In genomic region chr1:12619396-12620141, GRCh38 we compare ENCODE assay signal across 8 cellular contexts. TPM values are rescaled to one million over a fixed set of nuclear protein-coding genes. Genes with fewer than 3 reads are reported as not detected.
DNase-seq lines count a peak whose midpoint lies in the region; ATAC-seq and TF ChIP-seq lines count a peak whose summit lies in the region.

No MANE protein-coding gene starts in this region.

- no peaks in the 10 kb centered on the region for H3K27me3 ChIP-seq in colonic mucosa

- peak overlapping the region; percentile 97 for H3K27ac ChIP-seq in colonic mucosa

- peaks cover 18% of the 10 kb centered on the region for H3K36me3 Mint-ChIP-seq in activated CD4-positive, alpha-beta T cell treated with anti-CD3 and anti-CD28 coated beads, Interleukin-2, amount 10 ng/mL, durations not matched to agents 24 days and 14 days (ENCODE audit: low read depth)

- in situ Hi-C loops in Caki2 (cut with HindIII; ENCODE audit: low pct_unique_long_range_greater_than_20kb, low sequenced_read_pairs): no loop called here

- peak overlapping the region; percentile 97 for H3K27ac Mint-ChIP-seq in activated CD4-positive, alpha-beta T cell treated with anti-CD3 and anti-CD28 coated beads, Interleukin-2, amount 10 ng/mL, durations not matched to agents 24 days and 14 days

- H3K36me3 ChIP-seq in colonic mucosa: no peaks in the 10 kb centered on the region

- H3K9me3 Mint-ChIP-seq in activated CD4-positive, alpha-beta T cell treated with anti-CD3 and anti-CD28 coated beads, Interleukin-2, amount 10 ng/mL, durations not matched to agents 24 days and 14 days: no peaks in the 10 kb centered on the region

- no peaks in the 10 kb centered on the region for H3K9me3 ChIP-seq in colonic mucosa

- intact Hi-C loops in activated CD4-positive, alpha-beta T cell treated with anti-CD3 and anti-CD28 coated beads, Interleukin-2, amount 10 ng/mL, durations not matched to agents 24 days and 14 days (cut with micrococcal nuclease): loop anchor here (1.0 to 10.0 kb wide), 14 partner anchors 40 to 552 kb away; no protein-coding TSS in a partner anchor
- intact Hi-C loops in colonic mucosa (cut with DNase I): loop anchor here (5.0 kb wide), 2 partner anchors 212 to 302 kb away; no protein-coding TSS in a partner anchor

- H3K4me1 Mint-ChIP-seq in activated CD4-positive, alpha-beta T cell treated with anti-CD3 and anti-CD28 coated beads, Interleukin-2, amount 10 ng/mL, durations not matched to agents 24 days and 14 days: peaks cover 51% of the 10 kb centered on the region

- H3K9ac ChIP-seq in colonic mucosa (ENCODE audit: low read depth in 2 of 2, low read length in 2 of 2): peak overlapping the region; percentile 70 to 82

- DNase-seq in Caki2 (ENCODE audit: low read depth): peak; percentile 74
- peak; percentile 63 to 90 for DNase-seq in NCI-H446 (lab: John Stamatoyannopoulos, UW)
- DNase-seq in activated CD4-positive, alpha-beta T cell treated with anti-CD3 and anti-CD28 coated beads, Interleukin-2, amount 10 ng/mL, durations not matched to agents 24 days and 14 days: peak; percentile 94
- peak; percentile 91 for DNase-seq in colonic mucosa
- peak; percentile 94 for DNase-seq in left kidney (ENCODE audit: low read depth, low spot score)
- DNase-seq in stimulated activated CD4-positive, alpha-beta T cell treated with anti-CD3 and anti-CD28 coated beads, Interleukin-1b, Interleukin-23, amount 100 ng/mL, for 1 hour (ENCODE audit: low read depth in 2 of 2): peak; percentile 51 to 62

- peak; percentile 98 for TF ChIP-seq CTCF in colonic mucosa (IDR thresholded peaks at IDR 0.05)

- peak overlapping the region; percentile 86 for H3K4me3 ChIP-seq in colonic mucosa

- peaks cover 2% of the 10 kb centered on the region for H3K27me3 Mint-ChIP-seq in activated CD4-positive, alpha-beta T cell treated with anti-CD3 and anti-CD28 coated beads, Interleukin-2, amount 10 ng/mL, durations not matched to agents 24 days and 14 days

- ATAC-seq in HG02571 (IDR thresholded peaks at IDR 0.05; ENCODE audit: unreplicated experiment) (peak; percentile 51), HG02884 (IDR thresholded peaks at IDR 0.05; ENCODE audit: unreplicated experiment) (no peak)

- peaks cover 8% of the 10 kb centered on the region for H3K4me1 ChIP-seq in colonic mucosa

- H3K4me3 Mint-ChIP-seq in activated CD4-positive, alpha-beta T cell treated with anti-CD3 and anti-CD28 coated beads, Interleukin-2, amount 10 ng/mL, durations not matched to agents 24 days and 14 days: peak overlapping the region; percentile 99

RNA-seq across cellular contexts. Expression of gene DHRS3, which starts 1.6 kb away (rescaled TPM):
- 489 and 550 TPM in 2 replicates for total RNA-seq in Caki2 (2014; rRNA removed; shearing (Covaris generic); ENCODE audit: low replicate concordance)
- total RNA-seq in activated CD4-positive, alpha-beta T cell treated with anti-CD3 and anti-CD28 coated beads, Interleukin-2, amount 10 ng/mL, durations not matched to agents 24 days and 14 days: 66.4 and 69.2 TPM in 2 replicates
- total RNA-seq in colonic mucosa: 100 to 1,000 TPM in 1 of 2 donors, 10 to 100 TPM in 1; 69.6 to 120 TPM

RNA-seq across cellular contexts. Expression of gene AADACL4, which starts 24.3 kb away (rescaled TPM):
- not detected in 2 replicates for total RNA-seq in Caki2 (2014; rRNA removed; shearing (Covaris generic); ENCODE audit: low replicate concordance)
- total RNA-seq in activated CD4-positive, alpha-beta T cell treated with anti-CD3 and anti-CD28 coated beads, Interleukin-2, amount 10 ng/mL, durations not matched to agents 24 days and 14 days: not detected in 2 replicates
- not detected for total RNA-seq in colonic mucosa
